ENCODE assay signal across 8 cellular contexts in the genomic region with DNA sequence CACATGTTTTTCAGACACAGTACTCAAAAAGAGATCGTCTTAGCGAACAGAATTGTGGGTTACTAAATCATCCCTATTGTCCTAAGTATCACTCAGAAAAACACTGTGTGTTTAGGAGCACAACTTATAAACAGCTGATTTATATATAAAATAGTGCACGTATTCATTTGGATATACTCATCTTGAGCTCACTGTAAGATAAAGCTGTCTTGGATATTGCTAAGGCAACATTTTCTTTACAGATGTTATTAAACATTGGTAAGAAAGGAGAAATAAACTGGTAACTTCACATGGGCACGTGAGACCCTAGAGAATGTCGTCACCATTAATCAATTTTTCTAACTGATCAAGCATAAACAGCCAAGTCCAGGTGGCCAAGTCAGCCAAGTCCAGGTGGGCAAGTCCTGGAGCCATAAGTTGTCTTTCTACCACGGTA. TPM values are rescaled to one million over a fixed set of nuclear protein-coding genes. Genes with fewer than 3 reads are reported as not detected.
A peak's percentile ranks its signal among the peaks of the same experiment; 100 is the strongest.
DNase-seq lines count a peak whose midpoint lies in the region; ATAC-seq and TF ChIP-seq lines count a peak whose summit lies in the region.

No MANE protein-coding gene starts in this region.

- H3K36me3 Mint-ChIP-seq in brain (no peaks in the 10 kb centered on the region), mesothelial cell of epicardium (no peaks in the 10 kb centered on the region)

- no peaks in the 10 kb centered on the region for H3K9me3 Mint-ChIP-seq in brain
- no peaks in the 10 kb centered on the region for H3K9me3 Mint-ChIP-seq in mesothelial cell of epicardium

- H3K27me3 Mint-ChIP-seq in brain (peaks cover 30% of the 10 kb centered on the region), mesothelial cell of epicardium (ENCODE audit: low read depth) (no peaks in the 10 kb centered on the region)

- H3K4me3 Mint-ChIP-seq in brain, result peak overlapping the region; percentile 79 to 93 (median 88)
- H3K4me3 Mint-ChIP-seq in mesothelial cell of epicardium, result peak overlapping the region; percentile 86

- TF ChIP-seq CTCF in DOHH2 (IDR thresholded peaks at IDR 0.05; ENCODE audit: low read depth, low read length, poor library complexity, severe bottlenecking) (no peak), brain (conservative IDR thresholded peaks at IDR 0.05) (no peak), mesothelial cell of epicardium (IDR thresholded peaks at IDR 0.05; ENCODE audit: unreplicated experiment) (no peak)

- H3K27ac ChIP-seq in DOHH2 (ENCODE audit: low read depth, low read length), result peak overlapping the region; percentile 77

- H3K79me2 ChIP-seq in DOHH2 (ENCODE audit: control insufficient read depth, low read length), result peaks cover 63% of the 10 kb centered on the region

- peaks cover 9% of the 10 kb centered on the region for H4K20me1 ChIP-seq in DOHH2 (ENCODE audit: control insufficient read depth, insufficient read depth, low read depth, low read length)

- H3K27me3 ChIP-seq in DOHH2 (ENCODE audit: control insufficient read depth, low read length), result peaks cover 7% of the 10 kb centered on the region; the same call in 1 of the 2 replicates

- H3K4me3 ChIP-seq in DOHH2 (ENCODE audit: low read length), result peak overlapping the region; percentile 94

- H3K4me1 Mint-ChIP-seq in brain, result peaks cover 47% of the 10 kb centered on the region
- peaks cover 58% of the 10 kb centered on the region for H3K4me1 Mint-ChIP-seq in mesothelial cell of epicardium

- peaks cover 32% of the 10 kb centered on the region for H3K36me3 ChIP-seq in DOHH2 (ENCODE audit: control insufficient read depth, low read length)

- H3K4me1 ChIP-seq in DOHH2 (ENCODE audit: control insufficient read depth, low read length), result peaks cover 44% of the 10 kb centered on the region

- DNase-seq in mesothelial cell of epicardium (ENCODE audit: low spot score in 2 of 2, unreplicated experiment in 2 of 2) (no peak), DMS114 treated with DMSO at 0.1 percent for 48 hours (lab: John Stamatoyannopoulos, UW; ENCODE audit: unreplicated experiment) (no peak), OCI-M1 (lab: John Stamatoyannopoulos, UW) (no peak)

- no peaks in the 10 kb centered on the region for H3K9me3 ChIP-seq in DOHH2 (ENCODE audit: control insufficient read depth, insufficient read depth, low read length)

- H3K9me2 ChIP-seq in DOHH2 (replicated peaks; ENCODE audit: control insufficient read depth, low read length), result no peaks in the 10 kb centered on the region

- peak overlapping the region; percentile 15 to 78 (median 58) for H3K27ac Mint-ChIP-seq in brain
- H3K27ac Mint-ChIP-seq in mesothelial cell of epicardium, result peak overlapping the region; percentile 87

- peak overlapping the region; percentile 86 for H3K4me2 ChIP-seq in DOHH2 (ENCODE audit: low read length)

- ATAC-seq in HG03354 (IDR thresholded peaks at IDR 0.05; ENCODE audit: poor library complexity, severe bottlenecking, unreplicated experiment) (peak; percentile 10), HG02642 (IDR thresholded peaks at IDR 0.05; ENCODE audit: poor library complexity, unreplicated experiment) (no peak), GM19351 (IDR thresholded peaks at IDR 0.05; ENCODE audit: unreplicated experiment) (no peak)

- 0 out of 2 replicates have a peak, but pooled peaks cover 9% of the 10 kb centered on the region for H3F3A ChIP-seq in DOHH2 (ENCODE audit: control insufficient read depth, insufficient read depth)

RNA-seq across cellular contexts. Expression of a gene that starts 1.7 kb away (rescaled TPM):
- polyA plus RNA-seq in brain (ENCODE audit: insufficient read depth, low read depth, low replicate concordance), result 5.7 TPM
- 205 to 229 TPM (median 211 TPM) in 3 replicates for total RNA-seq in mesothelial cell of epicardium
